ENCODE assay signal across 8 cellular contexts in genomic region chr6:27178860-27179259, GRCh38.
DNase-seq lines count a peak whose midpoint lies in the region; ATAC-seq and TF ChIP-seq lines count a peak whose summit lies in the region.

No MANE protein-coding gene starts in this region.

- H3K4me3 ChIP-seq in BJ (ENCODE audit: low read depth, low read length) = peak overlapping the region; percentile 71
- H3K4me3 ChIP-seq in KMS-11 (IDR thresholded peaks at IDR 0.05; ENCODE audit: insufficient read depth, low read depth, low read length) = no peak overlapping the region
- H3K4me3 ChIP-seq in ectodermal cell (ENCODE audit: insufficient read depth, low read depth, low read length) = peak overlapping the region; percentile 94

- peak overlapping the region; percentile 72; the same call in 1 of the 2 replicates for H3K9ac ChIP-seq in KMS-11

- TF ChIP-seq CTCF in BJ (IDR thresholded peaks at IDR 0.05; ENCODE audit: insufficient read depth, low read depth, low read length) (no peak), KMS-11 (conservative IDR thresholded peaks at IDR 0.05; ENCODE audit: low read depth, low read length) (no peak), nephron progenitor cell (IDR thresholded peaks at IDR 0.05) (no peak), GM13976 (IDR thresholded peaks at IDR 0.05; ENCODE audit: borderline replicate concordance, control extremely low read depth, extremely low read depth, insufficient read depth, missing control alignments) (no peak)

- H2AFZ ChIP-seq in KMS-11 (ENCODE audit: low read depth) = peak overlapping the region; percentile 85; the same call in 1 of the 2 replicates

- in situ Hi-C loops in GM13976 (cut with MboI; ENCODE audit: low sequenced_read_pairs, unreplicated experiment) = loop anchor here (25.0 kb wide), 1 partner anchor 333 kb away; no protein-coding TSS in a partner anchor

- H3K4me1 Mint-ChIP-seq in nephron progenitor cell = peaks cover 25% of the 10 kb centered on the region

- H3K4me2 ChIP-seq in KMS-11 = peak overlapping the region; percentile 67; the same call in 1 of the 2 replicates

- H3K27ac ChIP-seq in KMS-11 (no peak overlapping the region; the same call in 1 of the 2 replicates), ectodermal cell (ENCODE audit: insufficient read depth, low read depth, low read length, poor library complexity, severe bottlenecking) (no peak overlapping the region)

- POLR2A ChIA-PET in BJ (lab: Charles Lee) = interaction anchor here (0.6 kb wide), 2 partner anchors 10 to 292 kb away, joined by 3 to 9 read pairs; no protein-coding TSS in a partner anchor

- H3K27me3 ChIP-seq in BJ (ENCODE audit: control insufficient read depth, insufficient read depth, low read length) (no peaks in the 10 kb centered on the region; the same call in 1 of the 2 replicates), KMS-11 (ENCODE audit: insufficient read depth, low read depth) (no peaks in the 10 kb centered on the region), ectodermal cell (ENCODE audit: control insufficient read depth, insufficient read depth, low read length, poor library complexity, severe bottlenecking) (no peaks in the 10 kb centered on the region)

- 56 to 69% methylated on average over 14 to 15 of the region's 15 CpGs for WGBS in ectodermal cell, 2 experiments

- H3K36me3 ChIP-seq in BJ (ENCODE audit: control insufficient read depth, insufficient read depth, low read length) (no peaks in the 10 kb centered on the region), KMS-11 (ENCODE audit: insufficient read depth) (no peaks in the 10 kb centered on the region), ectodermal cell (ENCODE audit: control insufficient read depth, insufficient read depth, low read length) (no peaks in the 10 kb centered on the region)

- H3K4me3 Mint-ChIP-seq in nephron progenitor cell = peak overlapping the region; percentile 98

- peaks cover 27% of the 10 kb centered on the region for H3K9me3 Mint-ChIP-seq in nephron progenitor cell

- ATAC-seq in esophagus mucosa = no peak

- no peak overlapping the region for H3K27ac Mint-ChIP-seq in nephron progenitor cell

- H3K79me2 ChIP-seq in KMS-11 (ENCODE audit: insufficient read depth, low read depth) = no peaks in the 10 kb centered on the region

- no peaks in the 10 kb centered on the region for H3K9me3 ChIP-seq in ectodermal cell (ENCODE audit: control insufficient read depth, low read length)

- DNase-seq in BJ (ENCODE audit: low read depth) (no peak), nephron progenitor cell (peak; percentile 11), SW480 (ENCODE audit: low spot score) (no peak), GM13976 (ENCODE audit: low spot score) (no peak), NCI-H446 treated with DMSO at 0.1 percent for 48 hours (lab: John Stamatoyannopoulos, UW) (no peak)

- peaks cover 4% of the 10 kb centered on the region for H3K4me1 ChIP-seq in KMS-11 (ENCODE audit: low read depth, poor library complexity, severe bottlenecking)
- H3K4me1 ChIP-seq in ectodermal cell (ENCODE audit: control insufficient read depth, insufficient read depth, low read length) = no peaks in the 10 kb centered on the region

- CTCF ChIA-PET in BJ (lab: Yijun Ruan, JAX) = interaction anchor here (1.8 to 1.9 kb wide), 3 partner anchors 9 to 717 kb away, joined by 7 to 10 read pairs (median 9); no protein-coding TSS in a partner anchor

- peaks cover 4% of the 10 kb centered on the region for H3K27me3 Mint-ChIP-seq in nephron progenitor cell (ENCODE audit: low read depth, poor library complexity)

- peaks cover 23% of the 10 kb centered on the region for H3K36me3 Mint-ChIP-seq in nephron progenitor cell (ENCODE audit: low read depth)

- no peaks in the 10 kb centered on the region for H4K20me1 ChIP-seq in KMS-11 (ENCODE audit: insufficient read depth)
